ENCODE assay signal across 25 cellular contexts in genomic region chr10:66301078-66301477, GRCh38.
"Had no signal": no experiment of that assay in that cellular context is flagged by ENCODE, and none has a peak within 500 bp of the region (broad histone marks: within the 10 kb centered on the region; RNA-seq: fewer than 3 reads in every experiment).

No MANE protein-coding gene starts in this region.

- H3K4me3 Mint-ChIP-seq: dendritic cell treated with granulocyte-macrophage colony-stimulating factor and Interleukin-4, amounts not matched to agents 40 ng/mL and 50 ng/mL, for 4 days; immature natural killer cell; mesothelial cell of epicardium; naive B cell; natural killer cell treated with Interleukin-12 subunit alpha and Interleukin-12 subunit beta and Interleukin-15 and Interleukin-18, amount 100 ng/mL, for 72 hours; neural crest cell; stimulated activated effector memory CD8-positive, alpha-beta T cell treated with anti-CD3 and anti-CD28 coated beads, Interleukin-12 subunit alpha, Interleukin-12 subunit beta, amount 100 ng/mL, for 72 hours had no signal

- H3K4me3 ChIP-seq: colonic mucosa, esophagus muscularis mucosa, mucosa of descending colon, stomach, thyroid gland had no signal

- H3K27me3 ChIP-seq: colonic mucosa, esophagus muscularis mucosa, neutrophil, stomach, thyroid gland had no signal

- H3K27ac ChIP-seq: colonic mucosa, esophagus muscularis mucosa, neutrophil, parathyroid adenoma, stomach, thyroid gland had no signal

- H3K9me3 ChIP-seq: colonic mucosa, esophagus muscularis mucosa, mucosa of descending colon, neutrophil, stomach, thyroid gland had no signal

- H3K27me3 Mint-ChIP-seq: dendritic cell treated with granulocyte-macrophage colony-stimulating factor and Interleukin-4, amounts not matched to agents 40 ng/mL and 50 ng/mL, for 4 days; naive B cell; natural killer cell treated with Interleukin-12 subunit alpha and Interleukin-12 subunit beta and Interleukin-15 and Interleukin-18, amount 100 ng/mL, for 72 hours; progenitor cell of endocrine pancreas had no signal

- H3K36me3 Mint-ChIP-seq: immature natural killer cell; mesothelial cell of epicardium; naive B cell; stimulated activated effector memory CD8-positive, alpha-beta T cell treated with anti-CD3 and anti-CD28 coated beads, Interleukin-12 subunit alpha, Interleukin-12 subunit beta, amount 100 ng/mL, for 72 hours had no signal

- ATAC-seq: mucosa of descending colon; natural killer cell treated with Interleukin-12 subunit alpha and Interleukin-12 subunit beta and Interleukin-15 and Interleukin-18, amount 100 ng/mL, for 72 hours; sciatic nerve; stimulated activated effector memory CD8-positive, alpha-beta T cell treated with anti-CD3 and anti-CD28 coated beads, Interleukin-12 subunit alpha, Interleukin-12 subunit beta, amount 100 ng/mL, for 72 hours had no signal

- H3K4me1 Mint-ChIP-seq: immature natural killer cell; naive B cell; neural crest cell; stimulated activated effector memory CD8-positive, alpha-beta T cell treated with anti-CD3 and anti-CD28 coated beads, Interleukin-12 subunit alpha, Interleukin-12 subunit beta, amount 100 ng/mL, for 72 hours had no signal

- DNase-seq: colonic mucosa; effector CD8-positive, alpha-beta T cell; foreskin melanocyte; hypothalamus; immature natural killer cell; islet precursor cell; mesenchymal stem cell; mucosa of descending colon; naive B cell; stimulated activated CD4-positive, alpha-beta T cell treated with anti-CD3 and anti-CD28 coated beads, Interleukin-2, amount 100 ng/mL, for 24 hours; stimulated activated CD4-positive, alpha-beta T cell treated with anti-CD3 and anti-CD28 coated beads, Interleukin-4, amount 100 ng/mL, for 24 hours; stimulated activated naive CD4-positive, alpha-beta T cell treated with Interleukin-2 at 50 U/mL for 16 hours; stomach; thyroid gland; trophoblast cell had no signal

- H3K4me1 ChIP-seq: colonic mucosa, esophagus muscularis mucosa, parathyroid adenoma, stomach had no signal

- H3K9me3 Mint-ChIP-seq: mesothelial cell of epicardium, neural crest cell had no signal

- H3K36me3 ChIP-seq: colonic mucosa, esophagus muscularis mucosa, neutrophil, stomach, thyroid gland had no signal

- H3K27ac Mint-ChIP-seq: dendritic cell treated with granulocyte-macrophage colony-stimulating factor and Interleukin-4, amounts not matched to agents 40 ng/mL and 50 ng/mL, for 4 days; immature natural killer cell; mesothelial cell of epicardium; naive B cell; natural killer cell treated with Interleukin-12 subunit alpha and Interleukin-12 subunit beta and Interleukin-15 and Interleukin-18, amount 100 ng/mL, for 72 hours; progenitor cell of endocrine pancreas; stimulated activated effector memory CD8-positive, alpha-beta T cell treated with anti-CD3 and anti-CD28 coated beads, Interleukin-12 subunit alpha, Interleukin-12 subunit beta, amount 100 ng/mL, for 72 hours had no signal
